12 cellular contexts compared by ENCODE assay signal in the genomic region with DNA sequence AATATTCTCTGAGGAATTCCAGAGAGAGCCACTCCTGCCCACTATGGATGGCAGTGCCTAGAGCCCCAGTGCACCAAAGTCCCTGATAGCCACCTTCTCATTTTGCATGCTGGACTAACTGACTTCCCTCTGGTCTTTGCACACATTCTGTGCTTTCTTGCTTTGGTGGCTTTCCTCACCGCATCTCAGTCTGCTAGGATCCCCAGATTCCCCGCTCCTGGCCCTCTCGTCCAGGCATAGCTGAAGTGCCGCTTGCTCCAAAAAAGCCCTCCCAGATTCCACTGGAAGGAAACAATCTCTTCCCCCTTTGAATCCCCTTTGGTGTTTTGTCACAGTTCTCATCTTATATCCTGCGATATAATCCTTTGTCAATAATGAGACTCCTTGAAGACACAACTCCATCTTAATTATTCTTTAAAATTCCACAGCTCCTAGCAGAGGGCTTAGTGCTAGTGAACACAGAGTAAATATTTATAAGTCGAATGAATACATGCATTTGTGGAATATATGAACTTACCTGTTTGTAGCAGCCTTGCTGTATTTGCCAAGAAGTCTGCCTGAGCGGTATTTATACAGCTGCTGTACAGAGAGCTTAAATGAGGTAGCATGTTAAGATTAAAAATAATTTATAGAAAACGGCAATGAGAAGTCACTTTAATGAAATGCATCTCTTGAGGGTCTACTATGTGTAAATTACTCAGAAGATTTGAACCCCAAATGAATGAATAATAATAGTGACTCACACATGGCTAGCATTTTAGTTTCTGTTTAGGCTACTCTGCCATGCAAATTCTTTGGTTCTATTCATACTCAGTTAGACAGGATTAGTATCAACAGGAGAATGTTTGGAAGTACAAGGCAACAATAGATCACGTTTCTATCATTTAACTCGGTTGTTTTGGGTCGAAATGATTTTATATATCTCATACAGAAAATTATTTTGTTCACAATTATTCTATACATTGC.
DNase-seq lines count a peak whose midpoint lies in the region; ATAC-seq, FAIRE-seq and TF ChIP-seq lines count a peak whose summit lies in the region.
"Had no signal": no experiment of that assay in that cellular context is flagged by ENCODE, and none has a peak within 500 bp of the region (broad histone marks: within the 10 kb centered on the region; RNA-seq: fewer than 3 reads in every experiment).

No MANE protein-coding gene starts in this region.

- no peak overlapping the region for H3K4me3 ChIP-seq in astrocyte of the cerebellum (ENCODE audit: low read depth, low read length)
- H3K4me3 ChIP-seq in neural progenitor cell: no peak overlapping the region
- H3K4me3 ChIP-seq in mucosa of descending colon: no peak overlapping the region
- H3K4me3 ChIP-seq: uterus had no signal

- no peaks in the 10 kb centered on the region for H4K20me1 ChIP-seq in neural progenitor cell (ENCODE audit: low read depth)

- H3K79me2 ChIP-seq in neural progenitor cell (ENCODE audit: low read depth): no peaks in the 10 kb centered on the region

- peaks cover 3% of the 10 kb centered on the region for H3F3A ChIP-seq in neural progenitor cell (ENCODE audit: low read depth)

- in situ Hi-C loops in astrocyte of the cerebellum (cut with HindIII; ENCODE audit: low sequenced_read_pairs): no loop called here

- H3K36me3 ChIP-seq in neural progenitor cell (no peaks in the 10 kb centered on the region), mucosa of descending colon (ENCODE audit: low read depth) (no peaks in the 10 kb centered on the region)
- H3K36me3 ChIP-seq: uterus had no signal

- peak overlapping the region; percentile 89 for H3K27ac Mint-ChIP-seq in neural progenitor cell
- H3K27ac Mint-ChIP-seq: naive thymus-derived CD4-positive, alpha-beta T cell had no signal

- DNase-seq in ELR (ENCODE audit: low read depth): peak; percentile 59
- DNase-seq in LHCN-M2 (ENCODE audit: low read depth): peak; percentile 51
- DNase-seq in astrocyte of the cerebellum (ENCODE audit: low read depth): peak; percentile 23
- DNase-seq in neural progenitor cell (ENCODE audit: low spot score): peak; percentile 28
- no peak for DNase-seq in urothelium cell line (ENCODE audit: low spot score)
- DNase-seq in NCI-H524 (lab: John Stamatoyannopoulos, UW): no peak
- no peak for DNase-seq in mucosa of descending colon
- DNase-seq: naive thymus-derived CD4-positive, alpha-beta T cell; NCI-H82; uterus had no signal

- peaks cover 37% of the 10 kb centered on the region for H3K4me1 ChIP-seq in neural progenitor cell
- H3K4me1 ChIP-seq in mucosa of descending colon (ENCODE audit: low read depth): no peaks in the 10 kb centered on the region
- H3K4me1 ChIP-seq: uterus had no signal

- H3K27ac ChIP-seq in neural progenitor cell: peak overlapping the region; percentile 14
- H3K27ac ChIP-seq: uterus had no signal

- ATAC-seq in GM18873 (IDR thresholded peaks at IDR 0.05; ENCODE audit: low FRiP score, unreplicated experiment): no peak
- no peak for ATAC-seq in mucosa of descending colon
- ATAC-seq: naive thymus-derived CD4-positive, alpha-beta T cell had no signal

- intact Hi-C loops in mucosa of descending colon (cut with DNase I, micrococcal nuclease): no loop called here

- peaks cover 3% of the 10 kb centered on the region for H3K27me3 Mint-ChIP-seq in neural progenitor cell (ENCODE audit: insufficient read depth, low read depth)
- H3K27me3 Mint-ChIP-seq: naive thymus-derived CD4-positive, alpha-beta T cell had no signal

- peak overlapping the region; percentile 69 for H2AFZ ChIP-seq in neural progenitor cell (replicated peaks)

- H3K4me1 Mint-ChIP-seq in neural progenitor cell: peaks cover 38% of the 10 kb centered on the region
- H3K4me1 Mint-ChIP-seq: naive thymus-derived CD4-positive, alpha-beta T cell had no signal

- H3K9me3 ChIP-seq in neural progenitor cell (ENCODE audit: low read depth): no peaks in the 10 kb centered on the region
- H3K9me3 ChIP-seq in mucosa of descending colon: no peaks in the 10 kb centered on the region
- H3K9me3 ChIP-seq: uterus had no signal

- no peak for TF ChIP-seq CTCF in astrocyte of the cerebellum (IDR thresholded peaks at IDR 0.05; ENCODE audit: low read depth, low read length, missing control alignments)
- TF ChIP-seq CTCF in neural progenitor cell (IDR thresholded peaks at IDR 0.05): no peak
- TF ChIP-seq CTCF in mucosa of descending colon (IDR thresholded peaks at IDR 0.05): no peak

- no peak overlapping the region for H3K4me3 Mint-ChIP-seq in neural progenitor cell
- H3K4me3 Mint-ChIP-seq: naive thymus-derived CD4-positive, alpha-beta T cell had no signal

- H3K4me2 ChIP-seq in neural progenitor cell: peak overlapping the region; percentile 20

- H3K9ac ChIP-seq in neural progenitor cell: no peak overlapping the region

- H3K36me3 Mint-ChIP-seq in neural progenitor cell: peaks cover 4% of the 10 kb centered on the region
- H3K36me3 Mint-ChIP-seq: naive thymus-derived CD4-positive, alpha-beta T cell had no signal

- FAIRE-seq in urothelium cell line (lab: Jason Lieb, UNC): no peak
- FAIRE-seq: colon had no signal

- no peaks in the 10 kb centered on the region for H3K27me3 ChIP-seq in neural progenitor cell
- H3K27me3 ChIP-seq: uterus had no signal

- peaks cover 4% of the 10 kb centered on the region for H3K9me3 Mint-ChIP-seq in neural progenitor cell

Comparison
In these comparisons a context has a peak if more than half of its experiments do, and no peak if none do; other contexts are left out.
1. DNase-seq: peak in ELR (single experiment), LHCN-M2 (single experiment), astrocyte of the cerebellum (single experiment) and neural progenitor cell (single experiment); none in urothelium cell line (single experiment), NCI-H524 (0 of 2) and mucosa of descending colon (0 of 3).